In genomic region chr7:150412518-150413247, GRCh38 we compare ENCODE assay signal across 19 cellular contexts. TPM values are rescaled to one million over a fixed set of nuclear protein-coding genes. Genes with fewer than 3 reads are reported as not detected.
A peak's percentile ranks its signal among the peaks of the same experiment; 100 is the strongest.
DNase-seq lines count a peak whose midpoint lies in the region; ATAC-seq and TF ChIP-seq lines count a peak whose summit lies in the region.
"Had no signal": no experiment of that assay in that cellular context is flagged by ENCODE, and none has a peak within 500 bp of the region (broad histone marks: within the 10 kb centered on the region; RNA-seq: fewer than 3 reads in every experiment).

No MANE protein-coding gene starts in this region.

- ATAC-seq in stimulated activated naive B cell treated with anti-CD40 and anti-IgM and Interleukin-4, amounts not matched to agents 10 μg/mL and 1 μg/mL and 100 μg/mL, for 72 hours (replicated peaks), result no peak
- ATAC-seq in HG03378 (IDR thresholded peaks at IDR 0.05; ENCODE audit: unreplicated experiment) (no peak), mucosa of descending colon (no peak)
- ATAC-seq: Panc1 had no signal

- peak overlapping the region; percentile 25 for H3K27ac Mint-ChIP-seq in stimulated activated naive B cell treated with anti-CD40 and anti-IgM and Interleukin-4, amounts not matched to agents 10 μg/mL and 1 μg/mL and 100 μg/mL, for 72 hours
- H3K27ac Mint-ChIP-seq: CD14-positive monocyte had no signal

- 78 to 91% (median 91%) methylated on average over 25 to 28 of the region's 28 CpGs for WGBS in adrenal gland, 4 donors

- no peak overlapping the region for H3K27ac ChIP-seq in adrenal gland

- H3K9me3 Mint-ChIP-seq in stimulated activated naive B cell treated with anti-CD40 and anti-IgM and Interleukin-4, amounts not matched to agents 10 μg/mL and 1 μg/mL and 100 μg/mL, for 72 hours, result no peaks in the 10 kb centered on the region

- no peaks in the 10 kb centered on the region for H3K9me3 ChIP-seq in adrenal gland (replicated peaks in 1 of 3)
- no peaks in the 10 kb centered on the region for H3K9me3 ChIP-seq in mucosa of descending colon
- H3K9me3 ChIP-seq: Caco-2 had no signal

- peaks cover 49 to 77% of the 10 kb centered on the region in 2 donors for H3K4me1 Mint-ChIP-seq in stimulated activated naive B cell treated with anti-CD40 and anti-IgM and Interleukin-4, amounts not matched to agents 10 μg/mL and 1 μg/mL and 100 μg/mL, for 72 hours

- H3K4me3 ChIP-seq in adrenal gland (no peak overlapping the region), mucosa of descending colon (no peak overlapping the region)

- no peaks in the 10 kb centered on the region for H3K27me3 ChIP-seq in adrenal gland

- H3K36me3 Mint-ChIP-seq in stimulated activated naive B cell treated with anti-CD40 and anti-IgM and Interleukin-4, amounts not matched to agents 10 μg/mL and 1 μg/mL and 100 μg/mL, for 72 hours, result peaks cover 45 to 49% of the 10 kb centered on the region in 2 donors

- H3K4me3 Mint-ChIP-seq in stimulated activated naive B cell treated with anti-CD40 and anti-IgM and Interleukin-4, amounts not matched to agents 10 μg/mL and 1 μg/mL and 100 μg/mL, for 72 hours, result no peak overlapping the region
- H3K4me3 Mint-ChIP-seq: CD14-positive monocyte had no signal

- intact Hi-C loops in adrenal gland (cut with DNase I) (loop anchor here in 1 of 2 donors (10.0 kb wide), 1 partner anchor 58 kb away; no protein-coding TSS in a partner anchor), mucosa of descending colon (cut with DNase I, micrococcal nuclease) (no loop called here)

- H3K4me1 ChIP-seq in adrenal gland (replicated peaks in 1 of 2), result peaks cover 0 to under 1% of the 10 kb centered on the region in 2 donors
- H3K4me1 ChIP-seq in mucosa of descending colon (ENCODE audit: low read depth), result no peaks in the 10 kb centered on the region
- H3K4me1 ChIP-seq: Caco-2 had no signal

- no peak for TF ChIP-seq POLR2A in adrenal gland (IDR thresholded peaks at IDR 0.05)

- no peaks in the 10 kb centered on the region for H3K36me3 ChIP-seq in adrenal gland (replicated peaks in 1 of 2)
- H3K36me3 ChIP-seq in mucosa of descending colon (ENCODE audit: low read depth), result no peaks in the 10 kb centered on the region

- peak; percentile 49 for DNase-seq in activated CD8-positive, alpha-beta memory T cell treated with anti-CD3 and anti-CD28 coated beads, Interleukin-2, amount 50 U/mL, for 48 hours
- DNase-seq in activated CD8-positive, alpha-beta memory T cell treated with anti-CD3 and anti-CD28 coated beads for 24 hours, result no peak
- DNase-seq in adrenal gland (peak in 4 of 7 donors; percentile 9 to 49 (median 14)), mesenteric fat pad (ENCODE audit: low spot score) (peak; percentile 80), NCI-H2081 treated with DMSO at 0.1 percent for 48 hours (lab: John Stamatoyannopoulos, UW) (no peak), mucosa of descending colon (no peak)
- DNase-seq in stimulated activated naive B cell treated with anti-CD40 and anti-IgM and Interleukin-4, amounts not matched to agents 10 μg/mL and 1 μg/mL and 100 μg/mL, for 72 hours, result no peak
- DNase-seq: Caco-2, DMS53, NCI-H1105, NCI-H187 treated with DMSO at 0.1 percent for 48 hours, NCI-H2171 treated with DMSO at 0.1 percent for 48 hours, NCI-H510A, Right ventricle myocardium superior had no signal

- no peak for TF ChIP-seq CTCF in adrenal gland (IDR thresholded peaks at IDR 0.05)
- no peak for TF ChIP-seq CTCF in mucosa of descending colon (IDR thresholded peaks at IDR 0.05)

- H3K27me3 Mint-ChIP-seq in stimulated activated naive B cell treated with anti-CD40 and anti-IgM and Interleukin-4, amounts not matched to agents 10 μg/mL and 1 μg/mL and 100 μg/mL, for 72 hours, result no peaks in the 10 kb centered on the region

RNA-seq across cellular contexts. Expression of gene ZNF775, which starts 33.6 kb away (rescaled TPM):
- total RNA-seq in adrenal gland (10 to 100 TPM in 1 of 8 donors, 1 to 10 TPM in 7; 3.2 to 13.9 (median 7.5) TPM), mesenteric fat pad (1.6 TPM), mucosa of descending colon (10 to 100 TPM; 10.9 to 11.8 (median 11.3) TPM)
- 1 to 10 TPM in 2 of 3 donors, under 1 TPM in 1; 0.26 to 6.0 (median 3.0) TPM for polyA plus RNA-seq in adrenal gland

RNA-seq across cellular contexts. Expression of gene GIMAP8, which starts 37.7 kb away (rescaled TPM):
- 10 to 100 TPM in 5 of 8 donors, 1 to 10 TPM in 3; 8.2 to 18.4 (median 11.6) TPM for total RNA-seq in adrenal gland
- 1 to 10 TPM; 6.1 to 9.3 (median 6.8) TPM for polyA plus RNA-seq in adrenal gland
- 22.0 TPM for total RNA-seq in mesenteric fat pad
- total RNA-seq in mucosa of descending colon, result 1 to 10 TPM; 4.1 to 9.1 (median 5.5) TPM
- total RNA-seq: A172, MCF 10A had no signal

RNA-seq across cellular contexts. Expression of gene REPIN1, which starts 44.1 kb away (rescaled TPM):
- total RNA-seq in adrenal gland (100 to 1,000 TPM; 153 to 294 (median 214) TPM), mesenteric fat pad (82.1 TPM), mucosa of descending colon (100 to 1,000 TPM; 151 to 228 (median 202) TPM)
- polyA plus RNA-seq in adrenal gland, result 100 to 1,000 TPM in 1 of 3 donors, 10 to 100 TPM in 2; 69.0 to 140 (median 95.8) TPM

Comparison
In these comparisons a context has a peak if more than half of its experiments do, and no peak if none do; other contexts are left out.
1. DNase-seq: peak in activated CD8-positive, alpha-beta memory T cell treated with anti-CD3 and anti-CD28 coated beads, Interleukin-2, amount 50 U/mL, for 48 hours (single experiment), adrenal gland (4 of 7) and mesenteric fat pad (single experiment); none in activated CD8-positive, alpha-beta memory T cell treated with anti-CD3 and anti-CD28 coated beads for 24 hours (single experiment), stimulated activated naive B cell treated with anti-CD40 and anti-IgM and Interleukin-4, amounts not matched to agents 10 μg/mL and 1 μg/mL and 100 μg/mL, for 72 hours (single experiment), NCI-H2081 treated with DMSO at 0.1 percent for 48 hours (single experiment) and mucosa of descending colon (0 of 3).